8 cellular contexts compared by ENCODE assay signal in the genomic region with DNA sequence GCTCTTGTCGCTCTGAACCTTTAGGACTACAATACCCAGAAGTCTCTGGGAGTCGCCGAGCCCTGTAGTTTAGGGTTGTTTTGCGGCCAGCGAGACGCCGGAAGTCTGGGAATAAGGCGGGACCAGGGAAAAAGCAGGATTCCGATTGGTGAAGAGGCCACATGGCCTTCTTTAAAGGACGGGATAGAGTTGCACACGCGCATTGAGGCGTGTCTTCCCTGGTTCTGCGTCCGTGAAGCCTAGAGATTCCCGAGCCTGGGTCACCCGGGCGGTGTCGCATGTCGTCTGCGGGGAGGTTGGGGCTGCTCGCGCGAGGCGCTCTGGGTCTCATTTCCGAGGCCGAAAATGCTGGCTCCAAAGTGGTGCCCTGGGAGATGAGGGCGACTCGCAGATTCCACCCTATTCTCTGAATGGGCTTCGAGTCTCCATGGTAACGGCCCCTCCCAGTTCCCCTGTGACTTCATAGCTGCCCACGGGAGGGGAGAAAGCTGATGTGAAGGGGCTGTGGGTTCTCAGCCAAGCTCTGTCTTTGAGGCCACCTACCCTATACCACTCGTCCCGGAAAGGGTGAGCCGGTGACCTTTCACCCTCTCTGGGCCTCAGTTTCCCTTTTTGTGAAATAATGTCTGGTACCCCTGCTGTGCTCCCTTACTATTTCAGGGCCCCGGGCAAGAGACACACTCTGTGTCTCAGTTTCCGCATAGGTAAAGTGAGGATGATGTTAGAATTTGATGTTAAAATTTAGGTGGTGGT.
DNase-seq lines count a peak whose midpoint lies in the region; ATAC-seq, FAIRE-seq and TF ChIP-seq lines count a peak whose summit lies in the region.

No MANE protein-coding gene starts in this region.

- TF ChIP-seq CTCF in AG10803 (conservative IDR thresholded peaks at IDR 0.05; ENCODE audit: low read length) = no peak

- DNase-seq in AG10803 (ENCODE audit: low read depth) = peak; percentile 97
- peak; percentile 94 to 98 for DNase-seq in NCI-H446 (lab: John Stamatoyannopoulos, UW)
- peak; percentile 99 for DNase-seq in cerebellar cortex (ENCODE audit: low spot score)
- DNase-seq in stimulated activated CD4-positive, alpha-beta T cell treated with anti-CD3 and anti-CD28 coated beads, Interleukin-12 subunit alpha, Interleukin-12 subunit beta, amount 100 ng/mL, for 24 hours (ENCODE audit: low read depth in 2 of 2) = peak; percentile 83 to 84

- FAIRE-seq in islet of Langerhans (lab: Jason Lieb, UNC) = peak; percentile 99

- peak overlapping the region; percentile 93 for H3K4me3 ChIP-seq in AG10803 (ENCODE audit: low read length)

- ATAC-seq in GM19035 (IDR thresholded peaks at IDR 0.05; ENCODE audit: unreplicated experiment) (peak; percentile 82), HG03354 (IDR thresholded peaks at IDR 0.05; ENCODE audit: poor library complexity, severe bottlenecking, unreplicated experiment) (peak; percentile 80)
- peak; percentile 82 to 84 for ATAC-seq in activated CD4-positive, CD25-positive, alpha-beta regulatory T cell treated with anti-CD3 and anti-CD28 coated beads, Interleukin-2, amount 50 U/mL, for 24 hours

Comparison
In these comparisons a context has a peak if more than half of its experiments do, and no peak if none do; other contexts are left out.
1. Peak in every context shown above with its lines: DNase-seq, ATAC-seq and H3K4me3 ChIP-seq.